ENCODE assay signal across 18 cellular contexts in the genomic region with DNA sequence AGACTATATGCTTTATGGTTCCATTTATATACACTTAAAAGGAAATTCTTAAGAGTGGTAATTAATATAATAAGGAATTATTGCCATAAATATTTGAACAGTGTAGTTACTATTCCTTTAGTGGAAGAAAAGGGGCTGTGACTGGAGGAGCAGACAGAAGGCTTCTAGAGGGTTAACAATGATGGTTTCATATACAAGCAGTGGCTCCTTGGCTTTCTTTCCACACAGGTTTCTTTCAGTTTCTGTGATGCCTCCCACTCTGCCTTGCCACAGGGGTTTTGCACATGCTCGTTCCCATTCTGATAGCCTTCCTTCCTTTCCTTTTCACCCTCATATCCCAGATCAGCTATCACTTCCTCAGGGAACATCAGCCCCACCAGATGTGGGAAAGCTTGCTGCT.
"Had no signal": no experiment of that assay in that cellular context is flagged by ENCODE, and none has a peak within 500 bp of the region (broad histone marks: within the 10 kb centered on the region; RNA-seq: fewer than 3 reads in every experiment).

No MANE protein-coding gene starts in this region.

- DNase-seq: activated gamma-delta T cell treated with Interleukin-2 at 50 U/mL for 16 hours; dorsolateral prefrontal cortex; endodermal cell; head of caudate nucleus; kidney glomerular epithelial cell; left ventricle myocardium superior; mesenchymal stem cell; natural killer cell; retina; stimulated activated CD4-positive, alpha-beta T cell treated with anti-CD3 and anti-CD28 coated beads, Interleukin-2, amount 100 ng/mL, for 48 hours; stimulated activated naive B cell treated with anti-CD40 and anti-IgM and Interleukin-4, amounts not matched to agents 10 μg/mL and 1 μg/mL and 100 μg/mL, for 72 hours; T-cell; T-helper 9 cell; trophoblast cell had no signal

- H3K27ac ChIP-seq: dorsolateral prefrontal cortex, neutrophil, SK-N-MC, suprapubic skin had no signal

- H3K4me3 ChIP-seq: dorsolateral prefrontal cortex, SK-N-MC, suprapubic skin had no signal

- H3K36me3 ChIP-seq: neutrophil, suprapubic skin had no signal

- H3K9me3 Mint-ChIP-seq: endodermal cell; natural killer cell; stimulated activated naive B cell treated with anti-CD40 and anti-IgM and Interleukin-4, amounts not matched to agents 10 μg/mL and 1 μg/mL and 100 μg/mL, for 72 hours; T-cell had no signal

- H3K9me3 ChIP-seq: neutrophil, suprapubic skin had no signal

- H3K27ac Mint-ChIP-seq: endodermal cell; natural killer cell; stimulated activated naive B cell treated with anti-CD40 and anti-IgM and Interleukin-4, amounts not matched to agents 10 μg/mL and 1 μg/mL and 100 μg/mL, for 72 hours; T-cell had no signal

- H3K27me3 Mint-ChIP-seq: stimulated activated naive B cell treated with anti-CD40 and anti-IgM and Interleukin-4, amounts not matched to agents 10 μg/mL and 1 μg/mL and 100 μg/mL, for 72 hours; T-cell had no signal

- ATAC-seq: activated CD4-positive, CD25-positive, alpha-beta regulatory T cell treated with anti-CD3 and anti-CD28 coated beads, Interleukin-2, amount 50 U/mL, for 24 hours; left ventricle myocardium superior; natural killer cell; stimulated activated naive B cell treated with anti-CD40 and anti-IgM and Interleukin-4, amounts not matched to agents 10 μg/mL and 1 μg/mL and 100 μg/mL, for 72 hours; T-cell had no signal

- H3K4me3 Mint-ChIP-seq: endodermal cell; natural killer cell; stimulated activated naive B cell treated with anti-CD40 and anti-IgM and Interleukin-4, amounts not matched to agents 10 μg/mL and 1 μg/mL and 100 μg/mL, for 72 hours; T-cell had no signal

- H3K27me3 ChIP-seq: neutrophil, suprapubic skin had no signal

- H3K4me1 Mint-ChIP-seq: endodermal cell, natural killer cell had no signal
